In the genomic region with DNA sequence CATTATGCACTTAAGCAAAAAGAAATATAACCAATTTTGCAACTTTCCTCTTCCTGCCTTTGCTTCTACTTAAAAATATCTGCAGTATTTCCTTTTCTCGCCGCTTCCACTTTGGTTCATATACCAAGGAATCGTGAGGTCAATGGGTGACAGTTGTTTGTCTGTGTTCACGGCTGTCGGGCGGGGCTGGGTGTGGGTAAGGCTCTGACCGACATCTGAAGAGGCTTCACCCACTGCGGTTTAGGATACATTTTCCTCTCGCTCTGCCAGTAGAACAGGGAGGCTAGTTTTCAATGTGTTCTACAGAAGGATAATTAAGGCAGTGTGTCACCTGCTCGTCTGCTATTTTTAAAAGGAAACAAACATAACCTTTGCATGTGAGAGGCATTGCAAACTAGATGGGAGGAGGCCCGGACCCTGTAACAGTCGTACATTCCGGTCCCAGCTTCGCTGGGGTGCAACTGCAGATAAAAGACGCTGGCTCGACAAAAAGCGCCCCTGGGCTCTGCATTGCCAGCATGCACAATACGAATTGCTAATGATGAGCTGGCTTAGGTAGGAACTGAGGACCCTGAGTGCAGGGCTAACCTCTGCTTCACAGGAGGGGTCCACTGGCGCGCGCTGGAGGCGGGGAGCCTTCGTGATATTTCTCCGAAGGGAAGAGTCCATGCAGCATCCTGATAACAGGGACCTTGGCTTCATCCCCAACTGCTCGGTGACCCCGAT, we compare ENCODE assay signal across 11 cellular contexts. TPM values are rescaled to one million over a fixed set of nuclear protein-coding genes. Genes with fewer than 3 reads are reported as not detected.
DNase-seq lines count a peak whose midpoint lies in the region; ATAC-seq, FAIRE-seq and TF ChIP-seq lines count a peak whose summit lies in the region.
"Had no signal": no experiment of that assay in that cellular context is flagged by ENCODE, and none has a peak within 500 bp of the region (broad histone marks: within the 10 kb centered on the region; RNA-seq: fewer than 3 reads in every experiment).

No MANE protein-coding gene starts in this region.

- peak; percentile 34 for ATAC-seq in sciatic nerve
- ATAC-seq in HG02678 (IDR thresholded peaks at IDR 0.05; ENCODE audit: unreplicated experiment), result no peak

- H3K9ac ChIP-seq in endothelial cell of umbilical vein (replicated peaks; ENCODE audit: extremely low read depth, insufficient read depth, low read length), result peak overlapping the region; percentile 63

- DNase-seq in SIG-M5 treated with dmso at 0.1 percent for 504 hours (lab: John Stamatoyannopoulos, UW; ENCODE audit: unreplicated experiment), result peak; percentile 65
- DNase-seq in SIG-M5 (lab: John Stamatoyannopoulos, UW), result no peak
- DNase-seq in NCI-H748 treated with DMSO at 0.1 percent for 48 hours (lab: John Stamatoyannopoulos, UW), result peak; percentile 86
- peak; percentile 57 for DNase-seq in endothelial cell of umbilical vein (ENCODE audit: low read depth, low spot score)
- no peak for DNase-seq in sciatic nerve (ENCODE audit: low spot score)
- DNase-seq in tibial nerve (ENCODE audit: low spot score in 2 of 2), result no peak
- DNase-seq in ovary, result no peak
- DNase-seq: effector memory CD4-positive, alpha-beta T cell; NCI-H1436 treated with DMSO at 0.1 percent for 48 hours had no signal

- H3K79me2 ChIP-seq in endothelial cell of umbilical vein (ENCODE audit: control insufficient read depth, insufficient read depth, low read length), result peaks cover 29% of the 10 kb centered on the region

- peak overlapping the region; percentile 90 for H3K4me2 ChIP-seq in endothelial cell of umbilical vein (ENCODE audit: insufficient read depth, low read length)

- BruUV-seq in endothelial cell of umbilical vein (replicated peaks; lab: Mats Ljungman, UMichigan), result no TSS peak

- FAIRE-seq in endothelial cell of umbilical vein (lab: Jason Lieb, UNC), result no peak
- FAIRE-seq: islet of Langerhans had no signal

- H3K9me1 ChIP-seq in endothelial cell of umbilical vein (replicated peaks; ENCODE audit: control insufficient read depth, extremely low read depth, insufficient read depth, low read length), result no peaks in the 10 kb centered on the region

- H3K4me1 ChIP-seq in endothelial cell of umbilical vein (ENCODE audit: control insufficient read depth, extremely low read depth, insufficient read depth, low read length) (peaks cover 48% of the 10 kb centered on the region), tibial nerve (peaks cover 0 to 12% (median 0%) of the 10 kb centered on the region in 4 donors), ovary (ENCODE audit: insufficient read depth) (no peaks in the 10 kb centered on the region)

- no peak for TF ChIP-seq CTCF in endothelial cell of umbilical vein (IDR thresholded peaks at IDR 0.05; ENCODE audit: extremely low read depth in 1 of 2, insufficient read depth in 1 of 2, low read depth in 1 of 2, low read length in 2 of 2)
- TF ChIP-seq CTCF in tibial nerve (IDR thresholded peaks at IDR 0.05), result no peak
- no peak for TF ChIP-seq CTCF in ovary (IDR thresholded peaks at IDR 0.05)

- dilution Hi-C loops in endothelial cell of umbilical vein (cut with MboI; ENCODE audit: extremely low pct_ligation_motif_present, low sequenced_read_pairs), result no loop called here

- peak overlapping the region; percentile 97 for H3K27ac ChIP-seq in endothelial cell of umbilical vein (ENCODE audit: insufficient read depth, low read depth, low read length)
- H3K27ac ChIP-seq in tibial nerve, result no peak overlapping the region
- H3K27ac ChIP-seq in ovary, result no peak overlapping the region

- 60 to 62% methylated on average over 26 of the region's 26 CpGs for WGBS in tibial nerve, 2 donors
- 82 to 87% (median 86%) methylated on average over 26 of the region's 26 CpGs for WGBS in ovary, 3 donors

- no peaks in the 10 kb centered on the region for H3K27me3 ChIP-seq in endothelial cell of umbilical vein (ENCODE audit: control insufficient read depth in 2 of 2, insufficient read depth in 2 of 2, low read length in 2 of 2)
- H3K27me3 ChIP-seq in tibial nerve, result no peaks in the 10 kb centered on the region
- no peaks in the 10 kb centered on the region for H3K27me3 ChIP-seq in ovary

- CTCF ChIA-PET in endothelial cell of umbilical vein (lab: Charles Lee), result interaction anchor here (1.0 to 1.1 kb wide), 2 partner anchors 205 to 632 kb away, joined by 4 to 5 read pairs; no protein-coding TSS in a partner anchor

- intact Hi-C loops in endothelial cell of umbilical vein (cut with micrococcal nuclease), result loop anchor here (1.0 to 10.0 kb wide), 3 partner anchors 8 to 668 kb away; partner anchors contain the start of gene ERG
- intact Hi-C loops in sciatic nerve (cut with DNase I), result no loop called here
- intact Hi-C loops in ovary (cut with DNase I), result loop anchor here in 3 of 4 donors (5.0 to 10.0 kb wide), 4 partner anchors 208 to 638 kb away; no protein-coding TSS in a partner anchor

- no peak for TF ChIP-seq POLR2A in endothelial cell of umbilical vein (IDR thresholded peaks at IDR 0.05; ENCODE audit: low read depth, low read length)
- TF ChIP-seq POLR2A in tibial nerve (IDR thresholded peaks at IDR 0.05), result no peak
- TF ChIP-seq POLR2A in ovary (IDR thresholded peaks at IDR 0.05), result no peak

- no peaks in the 10 kb centered on the region for H4K20me1 ChIP-seq in endothelial cell of umbilical vein (replicated peaks; ENCODE audit: control insufficient read depth, extremely low read depth, insufficient read depth, low read length)

- peak overlapping the region; percentile 77 for H2AFZ ChIP-seq in endothelial cell of umbilical vein (ENCODE audit: low read depth, low read length)

- H3K36me3 ChIP-seq in endothelial cell of umbilical vein (ENCODE audit: control insufficient read depth in 2 of 2, extremely low read depth in 1 of 2, insufficient read depth in 2 of 2, low read length in 2 of 2) (peaks cover 0 to 2% of the 10 kb centered on the region in 2 experiments), tibial nerve (no peaks in the 10 kb centered on the region), ovary (no peaks in the 10 kb centered on the region)

- H3K9me3 ChIP-seq in endothelial cell of umbilical vein (replicated peaks; ENCODE audit: control insufficient read depth, insufficient read depth, low read length) (no peaks in the 10 kb centered on the region), tibial nerve (no peaks in the 10 kb centered on the region), ovary (no peaks in the 10 kb centered on the region)

- H3K4me3 ChIP-seq in endothelial cell of umbilical vein (replicated peaks in 1 of 3; ENCODE audit: insufficient read depth in 1 of 3, low read depth in 1 of 3, low read length in 3 of 3) (peak overlapping the region; percentile 7 to 93 (median 25)), tibial nerve (peak overlapping the region in 1 of 4 donors; percentile 4), ovary (no peak overlapping the region)

- POLR2A ChIA-PET in endothelial cell of umbilical vein (lab: Charles Lee), result no interaction called here

- TF ChIP-seq EP300 in tibial nerve (IDR thresholded peaks at IDR 0.05) (no peak), ovary (IDR thresholded peaks at IDR 0.05) (no peak)

TF ChIP-seq in endothelial cell of umbilical vein, 7 proteins besides CTCF, POLR2A, EP300 and RAD21:
- TF ChIP-seq MYC (IDR thresholded peaks at IDR 0.05; ENCODE audit: low read depth, low read length), result no peak
- TF ChIP-seq, protein P1, sequence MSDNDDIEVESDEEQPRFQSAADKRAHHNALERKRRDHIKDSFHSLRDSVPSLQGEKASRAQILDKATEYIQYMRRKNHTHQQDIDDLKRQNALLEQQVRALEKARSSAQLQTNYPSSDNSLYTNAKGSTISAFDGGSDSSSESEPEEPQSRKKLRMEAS (IDR thresholded peaks at IDR 0.05; ENCODE audit: insufficient read depth, insufficient read length), result no peak
- TF ChIP-seq GATA2 (IDR thresholded peaks at IDR 0.05; ENCODE audit: insufficient read depth, insufficient read length, low read depth, low read length), result no peak
- TF ChIP-seq EZH2 (IDR thresholded peaks at IDR 0.05; ENCODE audit: borderline replicate concordance, low read depth, low read length, severe bottlenecking), result no peak
- TF ChIP-seq POLR2AphosphoS5 (IDR thresholded peaks at IDR 0.05; ENCODE audit: insufficient read depth, low read depth, low read length), result no peak
- no peak for TF ChIP-seq JUN (IDR thresholded peaks at IDR 0.05; ENCODE audit: borderline replicate concordance, insufficient read depth, insufficient read length, low read depth)

RNA-seq across cellular contexts. Expression of gene ERG, which starts 8.5 kb away (rescaled TPM):
- 210 and 223 TPM in 2 replicates for total RNA-seq in endothelial cell of umbilical vein
- 173 and 202 TPM in 2 replicates for polyA plus RNA-seq in endothelial cell of umbilical vein
- 102 and 124 TPM in 2 replicates for polyA plus RNA-seq in endothelial cell of umbilical vein (2011; cell fraction: cytosol; rRNA removed)
- polyA plus RNA-seq in endothelial cell of umbilical vein (2011; cell fraction: nucleus; rRNA removed), result 226 and 271 TPM in 2 replicates
- polyA plus RNA-seq in endothelial cell of umbilical vein (2012), result 146 and 167 TPM in 2 replicates
- polyA minus RNA-seq in endothelial cell of umbilical vein, result 250 and 253 TPM in 2 replicates
- not detected for polyA minus RNA-seq in endothelial cell of umbilical vein (2011; cell fraction: cytosol; rRNA and poly(A)+ RNA removed)
- polyA minus RNA-seq in endothelial cell of umbilical vein (2011; cell fraction: nucleus; rRNA and poly(A)+ RNA removed), result 356 and 482 TPM in 2 replicates
- total RNA-seq in sciatic nerve, result 41.6 TPM
- 10 to 100 TPM in 3 of 4 donors, 1 to 10 TPM in 1; 5.9 to 20.4 (median 17.6) TPM for total RNA-seq in tibial nerve
- 10 to 100 TPM in 3 of 7 donors, 1 to 10 TPM in 4; 3.8 to 16.3 (median 8.2) TPM for total RNA-seq in ovary
- 10 to 100 TPM in 1 of 2 donors, 1 to 10 TPM in 1; 9.5 to 23.1 TPM for polyA plus RNA-seq in ovary

Comparison
In these comparisons a context has a peak if more than half of its experiments do, and no peak if none do; other contexts are left out.
1. DNase-seq: peak in SIG-M5 treated with dmso at 0.1 percent for 504 hours (single experiment), NCI-H748 treated with DMSO at 0.1 percent for 48 hours (single experiment) and endothelial cell of umbilical vein (single experiment); none in SIG-M5 (single experiment), sciatic nerve (single experiment), tibial nerve (0 of 2) and ovary (0 of 5).